8 cellular contexts compared by ENCODE assay signal in genomic region chr11:820655-821512, GRCh38. TPM values are rescaled to one million over a fixed set of nuclear protein-coding genes. Genes with fewer than 3 reads are reported as not detected.
DNase-seq lines count a peak whose midpoint lies in the region; ATAC-seq, FAIRE-seq and TF ChIP-seq lines count a peak whose summit lies in the region.

No MANE protein-coding gene starts in this region.

- H3K36me3 Mint-ChIP-seq in astrocyte (ENCODE audit: low read depth, unreplicated experiment), result peaks cover 4% of the 10 kb centered on the region
- H3K36me3 Mint-ChIP-seq in stimulated activated memory B cell treated with anti-CD40 and anti-IgM and Interleukin-4, amounts not matched to agents 10 μg/mL and 1 μg/mL and 100 μg/mL, for 72 hours, result peaks cover 11% of the 10 kb centered on the region

- no peak for TF ChIP-seq CTCF in A673 (conservative IDR thresholded peaks at IDR 0.05; ENCODE audit: low read depth, low read length)
- no peak for TF ChIP-seq CTCF in astrocyte (IDR thresholded peaks at IDR 0.05; ENCODE audit: insufficient read depth, low read depth, low read length)

- peak overlapping the region; percentile 89 for H3K9ac ChIP-seq in astrocyte (ENCODE audit: low read length)
- peak overlapping the region; percentile 59; the same call in 1 of the 2 replicates for H3K9ac ChIP-seq in iPS-20b (ENCODE audit: low read depth, low read length)

- H4K20me1 ChIP-seq in astrocyte (ENCODE audit: insufficient read depth, low read length), result peaks cover 43% of the 10 kb centered on the region

- peaks cover 4% of the 10 kb centered on the region for H3K36me3 ChIP-seq in A673 (ENCODE audit: insufficient read depth, low read length, poor library complexity, severe bottlenecking)
- H3K36me3 ChIP-seq in astrocyte (ENCODE audit: insufficient read depth, low read length), result no peaks in the 10 kb centered on the region
- peaks cover 8% of the 10 kb centered on the region for H3K36me3 ChIP-seq in iPS-20b (ENCODE audit: insufficient read depth, low read depth, low read length)

- no peak for TF ChIP-seq POLR2A in GM12891 (IDR thresholded peaks at IDR 0.05; ENCODE audit: low read depth, low read length)

- H3K9me3 ChIP-seq in A673 (ENCODE audit: low read depth, low read length, poor library complexity, severe bottlenecking) (no peaks in the 10 kb centered on the region), astrocyte (ENCODE audit: insufficient read depth, low read depth, low read length) (no peaks in the 10 kb centered on the region), iPS-20b (ENCODE audit: insufficient read depth, low read depth, low read length) (no peaks in the 10 kb centered on the region)

- H3K4me3 ChIP-seq in A673 (ENCODE audit: low read depth, low read length, poor library complexity, severe bottlenecking), result peak overlapping the region; percentile 82
- peak overlapping the region; percentile 76 for H3K4me3 ChIP-seq in astrocyte (ENCODE audit: insufficient read depth, low read depth, low read length)
- peak overlapping the region; percentile 74; the same call in 1 of the 2 replicates for H3K4me3 ChIP-seq in iPS-20b (ENCODE audit: low read length)

- no peaks in the 10 kb centered on the region for H3K9me3 Mint-ChIP-seq in astrocyte (ENCODE audit: unreplicated experiment)
- H3K9me3 Mint-ChIP-seq in stimulated activated memory B cell treated with anti-CD40 and anti-IgM and Interleukin-4, amounts not matched to agents 10 μg/mL and 1 μg/mL and 100 μg/mL, for 72 hours, result no peaks in the 10 kb centered on the region

- BruUV-seq in A673 (replicated peaks; lab: Mats Ljungman, UMichigan), result no TSS peak

- peak overlapping the region; percentile 87 for H3K4me3 Mint-ChIP-seq in astrocyte (ENCODE audit: unreplicated experiment)
- H3K4me3 Mint-ChIP-seq in stimulated activated memory B cell treated with anti-CD40 and anti-IgM and Interleukin-4, amounts not matched to agents 10 μg/mL and 1 μg/mL and 100 μg/mL, for 72 hours, result peak overlapping the region; percentile 85

- H3K4me1 ChIP-seq in A673 (ENCODE audit: insufficient read depth, low read length, poor library complexity, severe bottlenecking), result peaks cover 6% of the 10 kb centered on the region
- H3K4me1 ChIP-seq in astrocyte (ENCODE audit: insufficient read depth, low read length), result peaks cover 24% of the 10 kb centered on the region
- H3K4me1 ChIP-seq in iPS-20b (ENCODE audit: insufficient read depth, low read length), result no peaks in the 10 kb centered on the region; the same call in 1 of the 2 replicates

- peaks cover 2% of the 10 kb centered on the region for H3K27me3 Mint-ChIP-seq in astrocyte (ENCODE audit: low read depth, unreplicated experiment)
- H3K27me3 Mint-ChIP-seq in stimulated activated memory B cell treated with anti-CD40 and anti-IgM and Interleukin-4, amounts not matched to agents 10 μg/mL and 1 μg/mL and 100 μg/mL, for 72 hours, result no peaks in the 10 kb centered on the region

- ATAC-seq in stimulated activated memory B cell treated with anti-CD40 and anti-IgM and Interleukin-4, amounts not matched to agents 10 μg/mL and 1 μg/mL and 100 μg/mL, for 72 hours, result no peak
- no peak for ATAC-seq in HG03378 (IDR thresholded peaks at IDR 0.05; ENCODE audit: unreplicated experiment)

- intact Hi-C loops in A673 (cut with micrococcal nuclease; ENCODE audit: unreplicated experiment), result no loop called here

- no peak overlapping the region for H3K27ac ChIP-seq in A673 (ENCODE audit: low read depth, low read length, poor library complexity, severe bottlenecking)
- H3K27ac ChIP-seq in astrocyte (ENCODE audit: low read depth, low read length), result peak overlapping the region; percentile 12
- no peak overlapping the region for H3K27ac ChIP-seq in iPS-20b (ENCODE audit: low read length)

- no peaks in the 10 kb centered on the region for H3K27me3 ChIP-seq in A673 (replicated peaks; ENCODE audit: insufficient read depth, low read depth, low read length, poor library complexity)
- H3K27me3 ChIP-seq in astrocyte (ENCODE audit: insufficient read depth, low read length), result no peaks in the 10 kb centered on the region
- H3K27me3 ChIP-seq in iPS-20b (ENCODE audit: insufficient read depth, low read length), result peaks cover 7% of the 10 kb centered on the region; the same call in 1 of the 2 replicates

- CTCF ChIA-PET in A673 (lab: Charles Lee), result no interaction called here

- no peak overlapping the region for H2AFZ ChIP-seq in astrocyte (ENCODE audit: low read depth, low read length)

- FAIRE-seq in HTR-8/SVneo (lab: Jason Lieb, UNC), result peak; percentile 33
- no peak for FAIRE-seq in astrocyte (lab: Jason Lieb, UNC)
- FAIRE-seq in GM12891 (lab: Jason Lieb, UNC), result no peak

- peaks cover 27% of the 10 kb centered on the region for H3K79me2 ChIP-seq in astrocyte (ENCODE audit: insufficient read depth, low read length)

- H3K4me2 ChIP-seq in astrocyte (ENCODE audit: low read length), result peak overlapping the region; percentile 98

- POLR2A ChIA-PET in A673 (lab: Charles Lee; ENCODE audit: low non-redundant PET), result no interaction called here

- H3K27ac Mint-ChIP-seq in astrocyte (ENCODE audit: unreplicated experiment), result no peak overlapping the region
- H3K27ac Mint-ChIP-seq in stimulated activated memory B cell treated with anti-CD40 and anti-IgM and Interleukin-4, amounts not matched to agents 10 μg/mL and 1 μg/mL and 100 μg/mL, for 72 hours, result peak overlapping the region; percentile 85

- DNase-seq in A673 (ENCODE audit: low spot score) (no peak), HTR-8/SVneo (ENCODE audit: insufficient read length, low spot score) (peak; percentile 68), astrocyte (ENCODE audit: low read depth) (peak; percentile 29), GM12891 (ENCODE audit: insufficient read length, low spot score) (no peak), foreskin melanocyte (no peak)

- peaks cover 5% of the 10 kb centered on the region for H3K4me1 Mint-ChIP-seq in astrocyte (ENCODE audit: low read depth, unreplicated experiment)
- peaks cover 32% of the 10 kb centered on the region for H3K4me1 Mint-ChIP-seq in stimulated activated memory B cell treated with anti-CD40 and anti-IgM and Interleukin-4, amounts not matched to agents 10 μg/mL and 1 μg/mL and 100 μg/mL, for 72 hours

TF ChIP-seq in GM12891, 5 proteins besides CTCF, POLR2A, EP300 and RAD21:
- TF ChIP-seq TAF1 (IDR thresholded peaks at IDR 0.05; ENCODE audit: low read depth, low read length) (no peak), SPI1 (IDR thresholded peaks at IDR 0.05; ENCODE audit: low read depth, low read length) (no peak), PAX5 (IDR thresholded peaks at IDR 0.05; ENCODE audit: insufficient read depth, low read length, severe bottlenecking) (no peak), POU2F2 (IDR thresholded peaks at IDR 0.05; ENCODE audit: low read depth, low read length) (no peak), POLR2AphosphoS5 (IDR thresholded peaks at IDR 0.05; ENCODE audit: low read depth, low read length) (no peak)
TF ChIP-seq in GM12891: peak in this region for 0.

RNA-seq across cellular contexts. Expression of gene PNPLA2, which starts 2.2 kb away (rescaled TPM):
- 45.0 and 45.4 TPM in 2 replicates for total RNA-seq in A673 (2021)
- total RNA-seq in astrocyte, result 46.8 and 50.8 TPM in 2 replicates
- polyA plus RNA-seq in GM12891 (2012; ENCODE audit: low read depth, missing spikeins), result 14.8 TPM

RNA-seq across cellular contexts. Expression of gene CRACR2B, which starts 6.8 kb away (rescaled TPM):
- 0.90 and 1.1 TPM in 2 replicates for total RNA-seq in A673 (2021)
- 2.6 TPM in 2 replicates for total RNA-seq in astrocyte
- 3.6 TPM for polyA plus RNA-seq in GM12891 (2012; ENCODE audit: low read depth, missing spikeins)

RNA-seq across cellular contexts. Expression of gene RPLP2, which starts 11.1 kb away (rescaled TPM):
- total RNA-seq in A673 (2021) (1,325 and 1,354 TPM in 2 replicates), astrocyte (1,592 and 1,666 TPM in 2 replicates)
- 4,539 TPM for polyA plus RNA-seq in GM12891 (2012; ENCODE audit: low read depth, missing spikeins)

RNA-seq across cellular contexts. Expression of gene CD151, which starts 11.9 kb away (rescaled TPM):
- total RNA-seq in A673 (2021), result 123 and 127 TPM in 2 replicates
- 414 and 421 TPM in 2 replicates for total RNA-seq in astrocyte
- polyA plus RNA-seq in GM12891 (2012; ENCODE audit: low read depth, missing spikeins), result 11.5 TPM

RNA-seq across cellular contexts. Expression of gene PIDD1, which starts 15.9 kb away (rescaled TPM):
- total RNA-seq in A673 (2021), result 20.6 and 23.9 TPM in 2 replicates
- 22.2 and 26.8 TPM in 2 replicates for total RNA-seq in astrocyte
- polyA plus RNA-seq in GM12891 (2012; ENCODE audit: low read depth, missing spikeins), result 22.4 TPM

Comparison
In these comparisons a context has a peak if more than half of its experiments do, and no peak if none do; other contexts are left out.
1. DNase-seq: peak in HTR-8/SVneo (single experiment) and astrocyte (single experiment); none in A673 (single experiment), GM12891 (single experiment) and foreskin melanocyte (single experiment).
2. Peak in every context shown above with its lines, with median percentiles within 50 percentile points of each other: H3K4me3 ChIP-seq.